In genomic region chr3:163785693-163786092, GRCh38 we compare ENCODE assay signal across 14 cellular contexts.
DNase-seq lines count a peak whose midpoint lies in the region; TF ChIP-seq lines count a peak whose summit lies in the region.
"Had no signal": no experiment of that assay in that cellular context is flagged by ENCODE, and none has a peak within 500 bp of the region (broad histone marks: within the 10 kb centered on the region; RNA-seq: fewer than 3 reads in every experiment).

No MANE protein-coding gene starts in this region.

- no peaks in the 10 kb centered on the region for H3K27me3 Mint-ChIP-seq in Calu3 (ENCODE audit: unreplicated experiment)
- no peaks in the 10 kb centered on the region for H3K27me3 Mint-ChIP-seq in glutamatergic neuron (ENCODE audit: unreplicated experiment)
- H3K27me3 Mint-ChIP-seq: CD4-positive, alpha-beta T cell; naive thymus-derived CD4-positive, alpha-beta T cell had no signal

- no peak overlapping the region for H3K27ac ChIP-seq in OCI-LY1 (ENCODE audit: low read depth, low read length, poor library complexity, severe bottlenecking)

- DNase-seq in Calu3 (peak; percentile 43), H4 (ENCODE audit: low spot score) (peak; percentile 35), glutamatergic neuron (peak; percentile 56), NCI-H1694 (lab: John Stamatoyannopoulos, UW) (no peak), lower leg skin (ENCODE audit: low spot score in 2 of 2) (no peak)
- DNase-seq in central memory CD4-positive, alpha-beta T cell, result no peak
- no peak for DNase-seq in effector CD8-positive, alpha-beta T cell (lab: John Stamatoyannopoulos, UW)
- DNase-seq: activated effector memory CD4-positive, alpha-beta T cell treated with Interleukin-2 at 50 U/mL for 16 hours; CD4-positive, alpha-beta T cell; MG63; naive thymus-derived CD4-positive, alpha-beta T cell; small intestine; stimulated activated CD8-positive, alpha-beta memory T cell treated with anti-CD3 and anti-CD28 coated beads, Interleukin-4, amount 100 ng/mL, for 48 hours had no signal

- CTCF ChIA-PET in Calu3 (lab: Charles Lee), result no interaction called here

- no peaks in the 10 kb centered on the region for H3K36me3 ChIP-seq in OCI-LY1 (ENCODE audit: insufficient read depth, low read length)
- H3K36me3 ChIP-seq: MG63 had no signal

- TF ChIP-seq POLR2A in lower leg skin (IDR thresholded peaks at IDR 0.05), result no peak

- no peaks in the 10 kb centered on the region for H3K9me2 ChIP-seq in OCI-LY1 (ENCODE audit: low read depth, low read length)

- H3K27me3 ChIP-seq in OCI-LY1 (ENCODE audit: insufficient read depth, low read length), result no peaks in the 10 kb centered on the region
- H3K27me3 ChIP-seq: MG63 had no signal

- no TSS peak for BruUV-seq in Calu3 (replicated peaks; lab: Mats Ljungman, UMichigan)

- H3F3A ChIP-seq in OCI-LY1 (ENCODE audit: insufficient read depth, low read length), result no peaks in the 10 kb centered on the region

- no peaks in the 10 kb centered on the region for H3K36me3 Mint-ChIP-seq in Calu3 (ENCODE audit: insufficient read depth, unreplicated experiment)
- H3K36me3 Mint-ChIP-seq in glutamatergic neuron (ENCODE audit: unreplicated experiment), result no peaks in the 10 kb centered on the region
- H3K36me3 Mint-ChIP-seq: naive thymus-derived CD4-positive, alpha-beta T cell had no signal

- H3K9ac ChIP-seq in OCI-LY1 (ENCODE audit: low read length), result no peak overlapping the region

- no peak overlapping the region for H3K4me3 ChIP-seq in OCI-LY1 (ENCODE audit: low read depth, low read length, poor library complexity, severe bottlenecking)
- no peak overlapping the region for H3K4me3 ChIP-seq in lower leg skin (ENCODE audit: low read depth, poor library complexity, severe bottlenecking)
- H3K4me3 ChIP-seq: MG63 had no signal

- H3K4me2 ChIP-seq in OCI-LY1 (ENCODE audit: low read length), result no peak overlapping the region

- peak; percentile 32 for TF ChIP-seq CTCF in Calu3 (IDR thresholded peaks at IDR 0.05; ENCODE audit: unreplicated experiment)
- TF ChIP-seq CTCF in OCI-LY1 (IDR thresholded peaks at IDR 0.05; ENCODE audit: low read length), result peak; percentile 66; the same call in 1 of the 2 replicates
- peak; percentile 45 for TF ChIP-seq CTCF in glutamatergic neuron (IDR thresholded peaks at IDR 0.05; ENCODE audit: partially characterized antibody, unreplicated experiment)
- TF ChIP-seq CTCF in lower leg skin (IDR thresholded peaks at IDR 0.05), result no peak

- H3K79me2 ChIP-seq in OCI-LY1 (ENCODE audit: insufficient read depth, low read length), result no peaks in the 10 kb centered on the region

- intact Hi-C loops in Calu3 (cut with micrococcal nuclease; ENCODE audit: unreplicated experiment), result no loop called here
- intact Hi-C loops in lower leg skin (cut with DNase I; ENCODE audit: low total_unique reads), result no loop called here

- no peaks in the 10 kb centered on the region for H4K20me1 ChIP-seq in OCI-LY1 (ENCODE audit: insufficient read depth, low read length)

- H3K9me3 ChIP-seq in OCI-LY1 (ENCODE audit: low read length), result no peaks in the 10 kb centered on the region
- H3K9me3 ChIP-seq: MG63 had no signal

- peaks cover 3% of the 10 kb centered on the region for H3K9me3 Mint-ChIP-seq in Calu3 (ENCODE audit: low read depth, unreplicated experiment)
- H3K9me3 Mint-ChIP-seq in glutamatergic neuron (ENCODE audit: unreplicated experiment), result peaks cover 1% of the 10 kb centered on the region

- no peaks in the 10 kb centered on the region for H3K4me1 ChIP-seq in OCI-LY1 (ENCODE audit: insufficient read depth, low read length, severe bottlenecking)

- no peaks in the 10 kb centered on the region for H3K4me1 Mint-ChIP-seq in Calu3 (ENCODE audit: low read depth, unreplicated experiment)
- H3K4me1 Mint-ChIP-seq in glutamatergic neuron (ENCODE audit: low read depth, unreplicated experiment), result no peaks in the 10 kb centered on the region
- H3K4me1 Mint-ChIP-seq: naive thymus-derived CD4-positive, alpha-beta T cell had no signal

- H3K4me3 Mint-ChIP-seq in Calu3 (ENCODE audit: low read depth, unreplicated experiment) (no peak overlapping the region), glutamatergic neuron (ENCODE audit: unreplicated experiment) (no peak overlapping the region)
- H3K4me3 Mint-ChIP-seq: CD4-positive, alpha-beta T cell; naive thymus-derived CD4-positive, alpha-beta T cell had no signal

- H3K27ac Mint-ChIP-seq in Calu3 (ENCODE audit: unreplicated experiment) (no peak overlapping the region), glutamatergic neuron (ENCODE audit: unreplicated experiment) (no peak overlapping the region)
- H3K27ac Mint-ChIP-seq: CD4-positive, alpha-beta T cell; naive thymus-derived CD4-positive, alpha-beta T cell had no signal

- H2AFZ ChIP-seq in OCI-LY1 (ENCODE audit: low read length), result no peak overlapping the region

Comparison
In these comparisons a context has a peak if more than half of its experiments do, and no peak if none do; other contexts are left out.
1. DNase-seq: peak in Calu3 (single experiment), H4 (single experiment) and glutamatergic neuron (single experiment); none in NCI-H1694 (single experiment), central memory CD4-positive, alpha-beta T cell (single experiment), effector CD8-positive, alpha-beta T cell (single experiment) and lower leg skin (0 of 2).
2. CTCF ChIP-seq: peak in Calu3 (single experiment), OCI-LY1 (single experiment) and glutamatergic neuron (single experiment); none in lower leg skin (0 of 3).